In genomic region chr9:123753669-123754307, GRCh38 we compare ENCODE assay signal across 15 cellular contexts.
DNase-seq lines count a peak whose midpoint lies in the region; ATAC-seq, FAIRE-seq and TF ChIP-seq lines count a peak whose summit lies in the region.
"Had no signal": no experiment of that assay in that cellular context is flagged by ENCODE, and none has a peak within 500 bp of the region (broad histone marks: within the 10 kb centered on the region; RNA-seq: fewer than 3 reads in every experiment).

No MANE protein-coding gene starts in this region.

- no peak overlapping the region for H3K27ac ChIP-seq in neuronal stem cell (replicated peaks; ENCODE audit: low read length)
- H3K27ac ChIP-seq: HL-60 had no signal

- no peaks in the 10 kb centered on the region for H3K36me3 ChIP-seq in neuronal stem cell (replicated peaks in 1 of 2; ENCODE audit: control insufficient read depth in 2 of 2, insufficient read depth in 2 of 2, low read length in 2 of 2)
- H3K36me3 ChIP-seq: MG63 had no signal

- no peak overlapping the region for H3K4me3 ChIP-seq in neuronal stem cell (ENCODE audit: low read length in 2 of 2)
- H3K4me3 ChIP-seq: MG63 had no signal

- H3K23ac ChIP-seq in neuronal stem cell (ENCODE audit: low read depth, low read length, poor library complexity): no peak overlapping the region

- CTCF ChIA-PET in WTC11 (lab: Charles Lee): no interaction called here

- peak overlapping the region; percentile 32 for H3K9ac ChIP-seq in neuronal stem cell (ENCODE audit: low read depth, low read length, poor library complexity)

- no peaks in the 10 kb centered on the region for H3K9me3 ChIP-seq in neuronal stem cell (replicated peaks in 1 of 2; ENCODE audit: control insufficient read depth in 2 of 2, insufficient read depth in 1 of 2, low read depth in 1 of 2, low read length in 2 of 2)
- H3K9me3 ChIP-seq: MG63 had no signal

- peak; percentile 67 for FAIRE-seq in GM19239 (lab: Jason Lieb, UNC)

- H3K18ac ChIP-seq in neuronal stem cell (ENCODE audit: low read length): no peak overlapping the region

- no peak overlapping the region for H4K8ac ChIP-seq in neuronal stem cell (ENCODE audit: low read depth, low read length)

- H3K36me3 Mint-ChIP-seq in WTC11: no peaks in the 10 kb centered on the region

- H3K79me1 ChIP-seq in neuronal stem cell (ENCODE audit: low read depth, low read length): no peaks in the 10 kb centered on the region

- ATAC-seq in WTC11: no peak
- no peak for ATAC-seq in GM21717 (IDR thresholded peaks at IDR 0.05; ENCODE audit: unreplicated experiment)

- peak overlapping the region; percentile 36; the same call in 1 of the 2 replicates for H3K27ac Mint-ChIP-seq in WTC11
- H3K27ac Mint-ChIP-seq: B cell had no signal

- no peak overlapping the region for H4K91ac ChIP-seq in neuronal stem cell (ENCODE audit: low read depth, low read length, poor library complexity)

- H3K4me1 Mint-ChIP-seq in WTC11: peaks cover 42% of the 10 kb centered on the region

- WGBS in neuronal stem cell (ENCODE audit: extremely low coverage in 2 of 2, insufficient read length in 2 of 2, insufficient replicate concordance in 1 of 2), 2 donors: no CpG with 5 or more reads among the region's 3 CpGs

- no peaks in the 10 kb centered on the region for H3K9me3 Mint-ChIP-seq in WTC11

- POLR2A ChIA-PET in WTC11 (lab: Charles Lee): interaction anchor here (0.5 kb wide), 1 partner anchor 33 kb away, joined by 3 read pairs; no protein-coding TSS in a partner anchor

- H2BK5ac ChIP-seq in neuronal stem cell (ENCODE audit: low read length): no peak overlapping the region

- no peak overlapping the region for H2BK15ac ChIP-seq in neuronal stem cell (ENCODE audit: low read length)

- H3K14ac ChIP-seq in neuronal stem cell (ENCODE audit: low read length): no peak overlapping the region

- H3K4me1 ChIP-seq in neuronal stem cell (ENCODE audit: control insufficient read depth in 2 of 2, insufficient read depth in 1 of 2, low read depth in 1 of 2, low read length in 2 of 2): peaks cover 0 to 8% of the 10 kb centered on the region in 2 donors

- H2BK120ac ChIP-seq in neuronal stem cell (ENCODE audit: low read depth, low read length): no peak overlapping the region

- peak; percentile 8 for DNase-seq in EL
- DNase-seq in GM19239 (ENCODE audit: insufficient read length, low spot score): no peak
- no peak for DNase-seq in WTC11 (ENCODE audit: low spot score)
- no peak for DNase-seq in neuronal stem cell (ENCODE audit: low spot score)
- DNase-seq in stimulated activated CD4-positive, alpha-beta T cell treated with anti-CD3 and anti-CD28 coated beads, Interleukin-2, amount 100 ng/mL, for 24 hours: no peak
- DNase-seq in NCI-H510A treated with DMSO at 0.1 percent for 48 hours (lab: John Stamatoyannopoulos, UW): no peak
- DNase-seq: KG1, MG63, NCI-H1417 treated with DMSO at 0.1 percent for 48 hours, NCI-H2081, NCI-H524 treated with DMSO at 0.1 percent for 48 hours, SIG-M5 had no signal

- H2AK5ac ChIP-seq in neuronal stem cell (ENCODE audit: low read depth, low read length): no peak overlapping the region

- no peak overlapping the region for H2BK12ac ChIP-seq in neuronal stem cell (ENCODE audit: low read length)

- TF ChIP-seq CTCF in WTC11 (IDR thresholded peaks at IDR 0.05): no peak

- no peaks in the 10 kb centered on the region for H3K27me3 Mint-ChIP-seq in WTC11 (ENCODE audit: low read depth)
- H3K27me3 Mint-ChIP-seq: B cell had no signal

- H3K27me3 ChIP-seq in neuronal stem cell (ENCODE audit: control insufficient read depth in 3 of 3, insufficient read depth in 3 of 3, low read depth in 1 of 3, low read length in 3 of 3): no peaks in the 10 kb centered on the region
- H3K27me3 ChIP-seq: MG63 had no signal

- H2AFZ ChIP-seq in neuronal stem cell (ENCODE audit: low read length): no peak overlapping the region

- no peak overlapping the region for H3K4ac ChIP-seq in neuronal stem cell (ENCODE audit: low read length)

- H3K4me2 ChIP-seq in neuronal stem cell (ENCODE audit: insufficient read depth, low read length, poor library complexity, severe bottlenecking): no peak overlapping the region

- H3K4me3 Mint-ChIP-seq in WTC11: no peak overlapping the region
- H3K4me3 Mint-ChIP-seq: B cell had no signal

TF ChIP-seq in WTC11, 78 proteins besides CTCF, POLR2A, EP300 and RAD21:
- TF ChIP-seq ESRRA (CRISPR knock-in tag; IDR thresholded peaks at IDR 0.05; ENCODE audit: borderline replicate concordance): no peak
- TF ChIP-seq NR3C1 (CRISPR knock-in tag; conservative IDR thresholded peaks at IDR 0.05; ENCODE audit: low read depth): no peak
- TF ChIP-seq IRF2 (CRISPR knock-in tag; IDR thresholded peaks at IDR 0.05; ENCODE audit: borderline replicate concordance, low read depth): no peak
- no peak for TF ChIP-seq FOXK1 (CRISPR knock-in tag; IDR thresholded peaks at IDR 0.05)
- TF ChIP-seq, protein P1, sequence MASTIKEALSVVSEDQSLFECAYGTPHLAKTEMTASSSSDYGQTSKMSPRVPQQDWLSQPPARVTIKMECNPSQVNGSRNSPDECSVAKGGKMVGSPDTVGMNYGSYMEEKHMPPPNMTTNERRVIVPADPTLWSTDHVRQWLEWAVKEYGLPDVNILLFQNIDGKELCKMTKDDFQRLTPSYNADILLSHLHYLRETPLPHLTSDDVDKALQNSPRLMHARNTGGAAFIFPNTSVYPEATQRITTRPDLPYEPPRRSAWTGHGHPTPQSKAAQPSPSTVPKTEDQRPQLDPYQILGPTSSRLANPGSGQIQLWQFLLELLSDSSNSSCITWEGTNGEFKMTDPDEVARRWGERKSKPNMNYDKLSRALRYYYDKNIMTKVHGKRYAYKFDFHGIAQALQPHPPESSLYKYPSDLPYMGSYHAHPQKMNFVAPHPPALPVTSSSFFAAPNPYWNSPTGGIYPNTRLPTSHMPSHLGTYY (CRISPR knock-in tag; IDR thresholded peaks at IDR 0.05): no peak
- TF ChIP-seq ZNF232 (CRISPR knock-in tag; IDR thresholded peaks at IDR 0.05): no peak
- no peak for TF ChIP-seq ZBTB43 (CRISPR knock-in tag; IDR thresholded peaks at IDR 0.05)
